Comparison of ENCODE assay signal across 2 cellular contexts in the genomic region with DNA sequence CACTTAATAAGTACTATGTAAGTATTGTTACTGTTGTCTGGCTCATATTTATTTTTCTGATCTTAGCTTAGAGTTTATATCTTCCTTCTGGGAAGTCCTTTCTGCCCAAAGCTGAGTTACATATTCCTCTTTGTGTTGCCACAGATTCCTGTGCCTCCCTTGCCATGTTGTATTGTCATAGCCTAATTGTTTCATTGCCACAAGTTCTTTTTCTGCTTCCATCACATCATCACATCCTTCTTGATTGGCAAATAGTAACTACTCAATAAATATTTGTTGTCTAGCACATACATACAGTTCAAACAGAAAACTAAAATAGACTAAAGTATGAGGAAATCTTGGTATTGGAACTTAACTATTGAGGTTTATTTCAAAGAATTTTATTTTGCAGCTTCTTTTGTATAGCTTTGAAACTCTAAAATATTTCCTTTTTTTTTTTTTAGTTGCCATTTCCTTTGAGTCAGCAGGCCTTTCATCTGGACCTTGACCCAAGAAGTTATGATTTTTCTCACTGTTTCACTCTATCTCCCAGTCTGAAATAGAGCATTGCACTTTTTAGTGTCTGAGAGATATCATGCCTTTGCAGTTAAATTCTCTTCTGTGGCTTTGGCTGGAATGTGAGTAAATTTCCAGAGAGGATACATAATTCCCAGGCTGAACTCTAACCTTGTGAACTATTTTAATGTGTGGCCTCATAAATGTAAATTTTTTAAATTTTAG.
TF ChIP-seq lines count a peak whose summit lies in the region.

No MANE protein-coding gene starts in this region.

TF ChIP-seq in GM23338, 12 proteins besides CTCF, POLR2A, EP300 and RAD21 (continued from another document):
- TF ChIP-seq EZH2 (IDR thresholded peaks at IDR 0.05; ENCODE audit: low read depth, unreplicated experiment) (no peak), EZH2phosphoT487 (IDR thresholded peaks at IDR 0.05; ENCODE audit: unreplicated experiment) (no peak), NANOG (IDR thresholded peaks at IDR 0.05; ENCODE audit: borderline replicate concordance) (no peak), ZNF114 (CRISPR knock-in tag; IDR thresholded peaks at IDR 0.05) (no peak)
- TF ChIP-seq, protein P1, sequence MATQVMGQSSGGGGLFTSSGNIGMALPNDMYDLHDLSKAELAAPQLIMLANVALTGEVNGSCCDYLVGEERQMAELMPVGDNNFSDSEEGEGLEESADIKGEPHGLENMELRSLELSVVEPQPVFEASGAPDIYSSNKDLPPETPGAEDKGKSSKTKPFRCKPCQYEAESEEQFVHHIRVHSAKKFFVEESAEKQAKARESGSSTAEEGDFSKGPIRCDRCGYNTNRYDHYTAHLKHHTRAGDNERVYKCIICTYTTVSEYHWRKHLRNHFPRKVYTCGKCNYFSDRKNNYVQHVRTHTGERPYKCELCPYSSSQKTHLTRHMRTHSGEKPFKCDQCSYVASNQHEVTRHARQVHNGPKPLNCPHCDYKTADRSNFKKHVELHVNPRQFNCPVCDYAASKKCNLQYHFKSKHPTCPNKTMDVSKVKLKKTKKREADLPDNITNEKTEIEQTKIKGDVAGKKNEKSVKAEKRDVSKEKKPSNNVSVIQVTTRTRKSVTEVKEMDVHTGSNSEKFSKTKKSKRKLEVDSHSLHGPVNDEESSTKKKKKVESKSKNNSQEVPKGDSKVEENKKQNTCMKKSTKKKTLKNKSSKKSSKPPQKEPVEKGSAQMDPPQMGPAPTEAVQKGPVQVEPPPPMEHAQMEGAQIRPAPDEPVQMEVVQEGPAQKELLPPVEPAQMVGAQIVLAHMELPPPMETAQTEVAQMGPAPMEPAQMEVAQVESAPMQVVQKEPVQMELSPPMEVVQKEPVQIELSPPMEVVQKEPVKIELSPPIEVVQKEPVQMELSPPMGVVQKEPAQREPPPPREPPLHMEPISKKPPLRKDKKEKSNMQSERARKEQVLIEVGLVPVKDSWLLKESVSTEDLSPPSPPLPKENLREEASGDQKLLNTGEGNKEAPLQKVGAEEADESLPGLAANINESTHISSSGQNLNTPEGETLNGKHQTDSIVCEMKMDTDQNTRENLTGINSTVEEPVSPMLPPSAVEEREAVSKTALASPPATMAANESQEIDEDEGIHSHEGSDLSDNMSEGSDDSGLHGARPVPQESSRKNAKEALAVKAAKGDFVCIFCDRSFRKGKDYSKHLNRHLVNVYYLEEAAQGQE (IDR thresholded peaks at IDR 0.05; ENCODE audit: unreplicated experiment): no peak
- TF ChIP-seq, protein P2, sequence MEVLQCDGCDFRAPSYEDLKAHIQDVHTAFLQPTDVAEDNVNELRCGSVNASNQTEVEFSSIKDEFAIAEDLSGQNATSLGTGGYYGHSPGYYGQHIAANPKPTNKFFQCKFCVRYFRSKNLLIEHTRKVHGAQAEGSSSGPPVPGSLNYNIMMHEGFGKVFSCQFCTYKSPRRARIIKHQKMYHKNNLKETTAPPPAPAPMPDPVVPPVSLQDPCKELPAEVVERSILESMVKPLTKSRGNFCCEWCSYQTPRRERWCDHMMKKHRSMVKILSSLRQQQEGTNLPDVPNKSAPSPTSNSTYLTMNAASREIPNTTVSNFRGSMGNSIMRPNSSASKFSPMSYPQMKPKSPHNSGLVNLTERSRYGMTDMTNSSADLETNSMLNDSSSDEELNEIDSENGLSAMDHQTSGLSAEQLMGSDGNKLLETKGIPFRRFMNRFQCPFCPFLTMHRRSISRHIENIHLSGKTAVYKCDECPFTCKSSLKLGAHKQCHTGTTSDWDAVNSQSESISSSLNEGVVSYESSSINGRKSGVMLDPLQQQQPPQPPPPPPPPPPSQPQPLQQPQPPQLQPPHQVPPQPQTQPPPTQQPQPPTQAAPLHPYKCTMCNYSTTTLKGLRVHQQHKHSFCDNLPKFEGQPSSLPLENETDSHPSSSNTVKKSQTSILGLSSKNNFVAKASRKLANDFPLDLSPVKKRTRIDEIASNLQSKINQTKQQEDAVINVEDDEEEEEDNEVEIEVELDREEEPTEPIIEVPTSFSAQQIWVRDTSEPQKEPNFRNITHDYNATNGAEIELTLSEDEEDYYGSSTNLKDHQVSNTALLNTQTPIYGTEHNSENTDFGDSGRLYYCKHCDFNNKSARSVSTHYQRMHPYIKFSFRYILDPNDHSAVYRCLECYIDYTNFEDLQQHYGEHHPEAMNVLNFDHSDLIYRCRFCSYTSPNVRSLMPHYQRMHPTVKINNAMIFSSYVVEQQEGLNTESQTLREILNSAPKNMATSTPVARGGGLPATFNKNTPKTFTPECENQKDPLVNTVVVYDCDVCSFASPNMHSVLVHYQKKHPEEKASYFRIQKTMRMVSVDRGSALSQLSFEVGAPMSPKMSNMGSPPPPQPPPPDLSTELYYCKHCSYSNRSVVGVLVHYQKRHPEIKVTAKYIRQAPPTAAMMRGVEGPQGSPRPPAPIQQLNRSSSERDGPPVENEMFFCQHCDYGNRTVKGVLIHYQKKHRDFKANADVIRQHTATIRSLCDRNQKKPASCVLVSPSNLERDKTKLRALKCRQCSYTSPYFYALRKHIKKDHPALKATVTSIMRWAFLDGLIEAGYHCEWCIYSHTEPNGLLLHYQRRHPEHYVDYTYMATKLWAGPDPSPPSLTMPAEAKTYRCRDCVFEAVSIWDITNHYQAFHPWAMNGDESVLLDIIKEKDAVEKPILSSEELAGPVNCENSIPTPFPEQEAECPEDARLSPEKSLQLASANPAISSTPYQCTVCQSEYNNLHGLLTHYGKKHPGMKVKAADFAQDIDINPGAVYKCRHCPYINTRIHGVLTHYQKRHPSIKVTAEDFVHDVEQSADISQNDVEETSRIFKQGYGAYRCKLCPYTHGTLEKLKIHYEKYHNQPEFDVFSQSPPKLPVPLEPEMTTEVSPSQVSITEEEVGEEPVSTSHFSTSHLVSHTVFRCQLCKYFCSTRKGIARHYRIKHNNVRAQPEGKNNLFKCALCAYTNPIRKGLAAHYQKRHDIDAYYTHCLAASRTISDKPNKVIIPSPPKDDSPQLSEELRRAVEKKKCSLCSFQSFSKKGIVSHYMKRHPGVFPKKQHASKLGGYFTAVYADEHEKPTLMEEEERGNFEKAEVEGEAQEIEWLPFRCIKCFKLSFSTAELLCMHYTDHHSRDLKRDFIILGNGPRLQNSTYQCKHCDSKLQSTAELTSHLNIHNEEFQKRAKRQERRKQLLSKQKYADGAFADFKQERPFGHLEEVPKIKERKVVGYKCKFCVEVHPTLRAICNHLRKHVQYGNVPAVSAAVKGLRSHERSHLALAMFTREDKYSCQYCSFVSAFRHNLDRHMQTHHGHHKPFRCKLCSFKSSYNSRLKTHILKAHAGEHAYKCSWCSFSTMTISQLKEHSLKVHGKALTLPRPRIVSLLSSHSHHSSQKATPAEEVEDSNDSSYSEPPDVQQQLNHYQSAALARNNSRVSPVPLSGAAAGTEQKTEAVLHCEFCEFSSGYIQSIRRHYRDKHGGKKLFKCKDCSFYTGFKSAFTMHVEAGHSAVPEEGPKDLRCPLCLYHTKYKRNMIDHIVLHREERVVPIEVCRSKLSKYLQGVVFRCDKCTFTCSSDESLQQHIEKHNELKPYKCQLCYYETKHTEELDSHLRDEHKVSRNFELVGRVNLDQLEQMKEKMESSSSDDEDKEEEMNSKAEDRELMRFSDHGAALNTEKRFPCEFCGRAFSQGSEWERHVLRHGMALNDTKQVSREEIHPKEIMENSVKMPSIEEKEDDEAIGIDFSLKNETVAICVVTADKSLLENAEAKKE (CRISPR knock-in tag; IDR thresholded peaks at IDR 0.05): no peak

TF ChIP-seq in GM12878, 131 proteins besides CTCF, POLR2A, EP300 and RAD21 (continued from another document):
- TF ChIP-seq, protein P3, sequence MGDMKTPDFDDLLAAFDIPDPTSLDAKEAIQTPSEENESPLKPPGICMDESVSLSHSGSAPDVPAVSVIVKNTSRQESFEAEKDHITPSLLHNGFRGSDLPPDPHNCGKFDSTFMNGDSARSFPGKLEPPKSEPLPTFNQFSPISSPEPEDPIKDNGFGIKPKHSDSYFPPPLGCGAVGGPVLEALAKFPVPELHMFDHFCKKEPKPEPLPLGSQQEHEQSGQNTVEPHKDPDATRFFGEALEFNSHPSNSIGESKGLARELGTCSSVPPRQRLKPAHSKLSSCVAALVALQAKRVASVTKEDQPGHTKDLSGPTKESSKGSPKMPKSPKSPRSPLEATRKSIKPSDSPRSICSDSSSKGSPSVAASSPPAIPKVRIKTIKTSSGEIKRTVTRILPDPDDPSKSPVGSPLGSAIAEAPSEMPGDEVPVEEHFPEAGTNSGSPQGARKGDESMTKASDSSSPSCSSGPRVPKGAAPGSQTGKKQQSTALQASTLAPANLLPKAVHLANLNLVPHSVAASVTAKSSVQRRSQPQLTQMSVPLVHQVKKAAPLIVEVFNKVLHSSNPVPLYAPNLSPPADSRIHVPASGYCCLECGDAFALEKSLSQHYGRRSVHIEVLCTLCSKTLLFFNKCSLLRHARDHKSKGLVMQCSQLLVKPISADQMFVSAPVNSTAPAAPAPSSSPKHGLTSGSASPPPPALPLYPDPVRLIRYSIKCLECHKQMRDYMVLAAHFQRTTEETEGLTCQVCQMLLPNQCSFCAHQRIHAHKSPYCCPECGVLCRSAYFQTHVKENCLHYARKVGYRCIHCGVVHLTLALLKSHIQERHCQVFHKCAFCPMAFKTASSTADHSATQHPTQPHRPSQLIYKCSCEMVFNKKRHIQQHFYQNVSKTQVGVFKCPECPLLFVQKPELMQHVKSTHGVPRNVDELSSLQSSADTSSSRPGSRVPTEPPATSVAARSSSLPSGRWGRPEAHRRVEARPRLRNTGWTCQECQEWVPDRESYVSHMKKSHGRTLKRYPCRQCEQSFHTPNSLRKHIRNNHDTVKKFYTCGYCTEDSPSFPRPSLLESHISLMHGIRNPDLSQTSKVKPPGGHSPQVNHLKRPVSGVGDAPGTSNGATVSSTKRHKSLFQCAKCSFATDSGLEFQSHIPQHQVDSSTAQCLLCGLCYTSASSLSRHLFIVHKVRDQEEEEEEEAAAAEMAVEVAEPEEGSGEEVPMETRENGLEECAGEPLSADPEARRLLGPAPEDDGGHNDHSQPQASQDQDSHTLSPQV (IDR thresholded peaks at IDR 0.05): no peak
